In the genomic region with DNA sequence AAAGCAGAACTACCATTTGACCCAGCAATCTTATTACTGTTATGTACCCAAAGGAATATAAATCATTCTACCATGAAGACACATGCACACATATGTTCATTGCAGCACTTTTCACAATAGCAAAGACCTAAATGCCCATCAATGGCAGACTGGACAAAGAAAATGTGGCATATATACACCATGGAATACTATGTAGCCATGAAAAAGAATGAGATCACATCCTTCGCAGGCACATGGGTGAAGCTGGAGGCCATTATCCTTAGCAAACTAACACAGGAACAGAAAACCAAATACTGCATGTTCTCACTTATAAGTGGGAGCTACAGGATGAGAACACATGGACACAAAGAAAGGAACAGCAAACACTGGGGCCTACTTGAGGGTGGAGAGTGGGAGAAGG, we compare ENCODE assay signal across 2 cellular contexts. TPM values are rescaled to one million over a fixed set of nuclear protein-coding genes. Genes with fewer than 3 reads are reported as not detected.
"Had no signal": no experiment of that assay in that cellular context is flagged by ENCODE, and none has a peak within 500 bp of the region (broad histone marks: within the 10 kb centered on the region; RNA-seq: fewer than 3 reads in every experiment).

No MANE protein-coding gene starts in this region.

RNA-seq across cellular contexts. Expression of a gene that starts 51.0 kb away (rescaled TPM):
- total RNA-seq: G401, GM12878 had no signal
- polyA plus RNA-seq: GM12878 had no signal
